ENCODE assay signal across 11 cellular contexts in genomic region chr10:78299861-78300453, GRCh38.
DNase-seq lines count a peak whose midpoint lies in the region; ATAC-seq, FAIRE-seq and TF ChIP-seq lines count a peak whose summit lies in the region.
"Had no signal": no experiment of that assay in that cellular context is flagged by ENCODE, and none has a peak within 500 bp of the region (broad histone marks: within the 10 kb centered on the region; RNA-seq: fewer than 3 reads in every experiment).

No MANE protein-coding gene starts in this region.

- TF ChIP-seq CTCF in endothelial cell of umbilical vein (IDR thresholded peaks at IDR 0.05; ENCODE audit: extremely low read depth in 1 of 2, insufficient read depth in 1 of 2, low read depth in 1 of 2, low read length in 2 of 2) = no peak
- no peak for TF ChIP-seq CTCF in gastrocnemius medialis (IDR thresholded peaks at IDR 0.05 in 4 of 5, conservative IDR thresholded peaks at IDR 0.05 in 1 of 5)
- no peak for TF ChIP-seq CTCF in prostate gland (IDR thresholded peaks at IDR 0.05)

- 69% methylated on average over 8 of the region's 8 CpGs for WGBS in prostate gland

- no peak for ATAC-seq in gastrocnemius medialis
- ATAC-seq in HG03280 (IDR thresholded peaks at IDR 0.05; ENCODE audit: unreplicated experiment) = no peak
- no peak for ATAC-seq in GM18873 (IDR thresholded peaks at IDR 0.05; ENCODE audit: low FRiP score, unreplicated experiment)

- intact Hi-C loops in endothelial cell of umbilical vein (cut with micrococcal nuclease) (loop anchor here (5.0 kb wide), 2 partner anchors 253 to 897 kb away; no protein-coding TSS in a partner anchor), gastrocnemius medialis (cut with DNase I; ENCODE audit: low total_unique reads) (loop anchor here (5.0 kb wide), 3 partner anchors 68 to 268 kb away; partner anchors contain the start of gene RPS24), prostate gland (cut with DNase I) (loop anchor here (5.0 to 10.0 kb wide), 4 partner anchors 253 to 897 kb away; partner anchors contain the start of gene ZMIZ1)

- H3K9me3 ChIP-seq in endothelial cell of umbilical vein (replicated peaks; ENCODE audit: control insufficient read depth, insufficient read depth, low read length) = no peaks in the 10 kb centered on the region
- no peaks in the 10 kb centered on the region for H3K9me3 ChIP-seq in gastrocnemius medialis
- no peaks in the 10 kb centered on the region for H3K9me3 ChIP-seq in prostate gland
- H3K9me3 ChIP-seq: vagina had no signal

- no peak overlapping the region for H3K4me2 ChIP-seq in endothelial cell of umbilical vein (ENCODE audit: insufficient read depth, low read length)

- H3K9me1 ChIP-seq in endothelial cell of umbilical vein (replicated peaks; ENCODE audit: control insufficient read depth, extremely low read depth, insufficient read depth, low read length) = no peaks in the 10 kb centered on the region

- no peak for TF ChIP-seq POLR2A in endothelial cell of umbilical vein (IDR thresholded peaks at IDR 0.05; ENCODE audit: low read depth, low read length)
- TF ChIP-seq POLR2A in gastrocnemius medialis (IDR thresholded peaks at IDR 0.05) = no peak
- TF ChIP-seq POLR2A in prostate gland (IDR thresholded peaks at IDR 0.05) = no peak

- CTCF ChIA-PET in endothelial cell of umbilical vein (lab: Charles Lee) = interaction anchor here (2.2 kb wide), 1 partner anchor 11 kb away, joined by 5 read pairs; no protein-coding TSS in a partner anchor

- no peak overlapping the region for H3K9ac ChIP-seq in endothelial cell of umbilical vein (replicated peaks; ENCODE audit: extremely low read depth, insufficient read depth, low read length)

- H3K4me1 ChIP-seq in endothelial cell of umbilical vein (ENCODE audit: control insufficient read depth, extremely low read depth, insufficient read depth, low read length) = peaks cover 7% of the 10 kb centered on the region
- H3K4me1 ChIP-seq in gastrocnemius medialis = peaks cover 13 to 22% of the 10 kb centered on the region in 2 donors
- peaks cover 4% of the 10 kb centered on the region for H3K4me1 ChIP-seq in prostate gland (replicated peaks)

- POLR2A ChIA-PET in endothelial cell of umbilical vein (lab: Charles Lee) = no interaction called here

- H3K4me3 ChIP-seq in endothelial cell of umbilical vein (replicated peaks in 1 of 3; ENCODE audit: insufficient read depth in 1 of 3, low read depth in 1 of 3, low read length in 3 of 3) (no peak overlapping the region), gastrocnemius medialis (no peak overlapping the region), prostate gland (no peak overlapping the region)
- H3K4me3 ChIP-seq: vagina had no signal

- FAIRE-seq in endothelial cell of umbilical vein (lab: Jason Lieb, UNC) = peak; percentile 42

- no peaks in the 10 kb centered on the region for H4K20me1 ChIP-seq in endothelial cell of umbilical vein (replicated peaks; ENCODE audit: control insufficient read depth, extremely low read depth, insufficient read depth, low read length)

- peak overlapping the region; percentile 54 for H2AFZ ChIP-seq in endothelial cell of umbilical vein (ENCODE audit: low read depth, low read length)

- H3K27ac ChIP-seq in endothelial cell of umbilical vein (ENCODE audit: insufficient read depth, low read depth, low read length) (no peak overlapping the region), gastrocnemius medialis (peak overlapping the region in 1 of 4 donors; percentile 6), prostate gland (no peak overlapping the region)
- H3K27ac ChIP-seq: vagina had no signal

- H3K27me3 ChIP-seq in endothelial cell of umbilical vein (ENCODE audit: control insufficient read depth in 2 of 2, insufficient read depth in 2 of 2, low read length in 2 of 2) (no peaks in the 10 kb centered on the region), gastrocnemius medialis (no peaks in the 10 kb centered on the region), prostate gland (replicated peaks; ENCODE audit: insufficient read depth) (no peaks in the 10 kb centered on the region)
- H3K27me3 ChIP-seq: vagina had no signal

- in situ Hi-C loops in gastrocnemius medialis (cut with MboI; ENCODE audit: low sequenced_read_pairs in 4 of 4) = loop anchor here in 3 of 4 donors (10.0 to 25.0 kb wide), 3 partner anchors 238 to 895 kb away; partner anchors contain the start of genes POLR3A (in 2 of the 3) and RPS24 (in 2 of the 3)

- BruUV-seq in endothelial cell of umbilical vein (replicated peaks; lab: Mats Ljungman, UMichigan) = no TSS peak

- dilution Hi-C loops in endothelial cell of umbilical vein (cut with MboI; ENCODE audit: extremely low pct_ligation_motif_present, low sequenced_read_pairs) = no loop called here

- H3K79me2 ChIP-seq in endothelial cell of umbilical vein (ENCODE audit: control insufficient read depth, insufficient read depth, low read length) = no peaks in the 10 kb centered on the region

- peak; percentile 55 for DNase-seq in GDM1 (lab: John Stamatoyannopoulos, UW)
- DNase-seq in OCI-M1 (lab: John Stamatoyannopoulos, UW) = peak; percentile 49
- peak; percentile 55 for DNase-seq in endothelial cell of umbilical vein (ENCODE audit: low read depth, low spot score)
- peak; percentile 32 to 33 for DNase-seq in gastrocnemius medialis
- DNase-seq in prostate gland (ENCODE audit: low spot score) = no peak
- no peak for DNase-seq in cortex of kidney (lab: John Stamatoyannopoulos, UW)
- DNase-seq: EL, IMR-90 had no signal

- no peaks in the 10 kb centered on the region for H3K36me3 ChIP-seq in endothelial cell of umbilical vein (ENCODE audit: control insufficient read depth in 2 of 2, extremely low read depth in 1 of 2, insufficient read depth in 2 of 2, low read length in 2 of 2)
- no peaks in the 10 kb centered on the region for H3K36me3 ChIP-seq in gastrocnemius medialis
- no peaks in the 10 kb centered on the region for H3K36me3 ChIP-seq in prostate gland
- H3K36me3 ChIP-seq: vagina had no signal

TF ChIP-seq in endothelial cell of umbilical vein, 7 proteins besides CTCF, POLR2A, EP300 and RAD21:
- TF ChIP-seq POLR2AphosphoS5 (IDR thresholded peaks at IDR 0.05; ENCODE audit: insufficient read depth, low read depth, low read length) = no peak
- no peak for TF ChIP-seq MAX (IDR thresholded peaks at IDR 0.05; ENCODE audit: insufficient read depth, insufficient read length)
- TF ChIP-seq FOS (IDR thresholded peaks at IDR 0.05; ENCODE audit: borderline replicate concordance, insufficient read depth, low read length) = no peak
- TF ChIP-seq GATA2 (IDR thresholded peaks at IDR 0.05; ENCODE audit: insufficient read depth, insufficient read length, low read depth, low read length) = no peak
- TF ChIP-seq MYC (IDR thresholded peaks at IDR 0.05; ENCODE audit: low read depth, low read length) = no peak
- no peak for TF ChIP-seq EZH2 (IDR thresholded peaks at IDR 0.05; ENCODE audit: borderline replicate concordance, low read depth, low read length, severe bottlenecking)
- no peak for TF ChIP-seq JUN (IDR thresholded peaks at IDR 0.05; ENCODE audit: borderline replicate concordance, insufficient read depth, insufficient read length, low read depth)

Comparison
In these comparisons a context has a peak if more than half of its experiments do, and no peak if none do; other contexts are left out.
1. DNase-seq: peak in GDM1 (single experiment), OCI-M1 (single experiment), endothelial cell of umbilical vein (single experiment) and gastrocnemius medialis (2 of 2); none in prostate gland (single experiment) and cortex of kidney (single experiment).